8 cellular contexts compared by ENCODE assay signal in genomic region chr15:92903956-92904831, GRCh38. TPM values are rescaled to one million over a fixed set of nuclear protein-coding genes. Genes with fewer than 3 reads are reported as not detected.
A peak's percentile ranks its signal among the peaks of the same experiment; 100 is the strongest.
DNase-seq lines count a peak whose midpoint lies in the region; ATAC-seq, FAIRE-seq and TF ChIP-seq lines count a peak whose summit lies in the region.

No MANE protein-coding gene starts in this region.

- H3K4me2 ChIP-seq in astrocyte (ENCODE audit: low read length), result peak overlapping the region; percentile 91

- H2AFZ ChIP-seq in astrocyte (ENCODE audit: low read depth, low read length), result no peak overlapping the region

- H3K36me3 Mint-ChIP-seq in astrocyte (ENCODE audit: low read depth, unreplicated experiment), result peaks cover 19% of the 10 kb centered on the region

- peaks cover 41% of the 10 kb centered on the region for H3K4me1 Mint-ChIP-seq in astrocyte (ENCODE audit: low read depth, unreplicated experiment)

- H3K27ac ChIP-seq in astrocyte (ENCODE audit: low read depth, low read length) (peak overlapping the region; percentile 99), vagina (peak overlapping the region; percentile 97)

- peak overlapping the region; percentile 95 for H3K4me3 ChIP-seq in astrocyte (ENCODE audit: insufficient read depth, low read depth, low read length)
- H3K4me3 ChIP-seq in vagina, result peak overlapping the region; percentile 50 to 55

- H3K9ac ChIP-seq in astrocyte (ENCODE audit: low read length), result peak overlapping the region; percentile 98

- peaks cover 98% of the 10 kb centered on the region for H3K79me2 ChIP-seq in astrocyte (ENCODE audit: insufficient read depth, low read length)

- H3K4me1 ChIP-seq in astrocyte (ENCODE audit: insufficient read depth, low read length) (peaks cover 41% of the 10 kb centered on the region), vagina (peaks cover 71% of the 10 kb centered on the region)

- H4K20me1 ChIP-seq in astrocyte (ENCODE audit: insufficient read depth, low read length), result peaks cover 22% of the 10 kb centered on the region

- ATAC-seq in HG02973 (IDR thresholded peaks at IDR 0.05; ENCODE audit: unreplicated experiment), result peak; percentile 79

- peak; percentile 51 to 84 for TF ChIP-seq POLR2A in vagina (IDR thresholded peaks at IDR 0.05)

- no peaks in the 10 kb centered on the region for H3K27me3 Mint-ChIP-seq in astrocyte (ENCODE audit: low read depth, unreplicated experiment)

- intact Hi-C loops in vagina (cut with DNase I), result loop anchor here (2.0 to 5.0 kb wide), 3 partner anchors 21 to 97 kb away; no protein-coding TSS in a partner anchor

- H3K27ac Mint-ChIP-seq in astrocyte (ENCODE audit: unreplicated experiment), result peak overlapping the region; percentile 100

- H3K4me3 Mint-ChIP-seq in astrocyte (ENCODE audit: unreplicated experiment), result peak overlapping the region; percentile 97

- DNase-seq in GM18507 (ENCODE audit: extremely low spot score, insufficient read length, low read depth) (peak; percentile 64), NCI-H1930 (lab: John Stamatoyannopoulos, UW) (peak; percentile 93 to 94), T-helper 22 cell (ENCODE audit: low read depth) (peak; percentile 98), astrocyte (ENCODE audit: low read depth) (peak; percentile 93), hepatic stellate cell (ENCODE audit: low spot score) (peak; percentile 89), putamen (ENCODE audit: low spot score) (peak; percentile 99), vagina (ENCODE audit: extremely low spot score in 2 of 2) (peak; percentile 99 to 100)

- H3K36me3 ChIP-seq in astrocyte (ENCODE audit: insufficient read depth, low read length), result no peaks in the 10 kb centered on the region
- H3K36me3 ChIP-seq in vagina, result no peaks in the 10 kb centered on the region

- FAIRE-seq in GM18507 (lab: Jason Lieb, UNC) (peak; percentile 98), astrocyte (lab: Jason Lieb, UNC) (no peak)

- H3K27me3 ChIP-seq in astrocyte (ENCODE audit: insufficient read depth, low read length), result no peaks in the 10 kb centered on the region
- no peaks in the 10 kb centered on the region for H3K27me3 ChIP-seq in vagina

- no peaks in the 10 kb centered on the region for H3K9me3 Mint-ChIP-seq in astrocyte (ENCODE audit: unreplicated experiment)

- no peak for TF ChIP-seq CTCF in astrocyte (IDR thresholded peaks at IDR 0.05; ENCODE audit: insufficient read depth, low read depth, low read length)
- TF ChIP-seq CTCF in vagina (IDR thresholded peaks at IDR 0.05), result no peak

- no peaks in the 10 kb centered on the region for H3K9me3 ChIP-seq in astrocyte (ENCODE audit: insufficient read depth, low read depth, low read length)
- no peaks in the 10 kb centered on the region for H3K9me3 ChIP-seq in vagina

RNA-seq across cellular contexts. Expression of gene CHD2, which starts 4.1 kb away (rescaled TPM):
- total RNA-seq in astrocyte, result 90.0 and 105 TPM in 2 replicates
- 100 TPM for total RNA-seq in vagina

Comparison
In these comparisons a context has a peak if more than half of its experiments do, and no peak if none do; other contexts are left out.
1. Peak in every context shown above with its lines: DNase-seq, ATAC-seq, H3K4me3 ChIP-seq and H3K27ac ChIP-seq.